In genomic region chr2:67135201-67135600, GRCh38 we compare ENCODE assay signal across 14 cellular contexts.
"Had no signal": no experiment of that assay in that cellular context is flagged by ENCODE, and none has a peak within 500 bp of the region (broad histone marks: within the 10 kb centered on the region; RNA-seq: fewer than 3 reads in every experiment).

No MANE protein-coding gene starts in this region.

- ATAC-seq: activated CD4-positive, alpha-beta T cell treated with anti-CD3 and anti-CD28 coated beads for 36 hours; left colon; mucosa of descending colon; naive thymus-derived CD8-positive, alpha-beta T cell; stimulated activated effector memory CD8-positive, alpha-beta T cell treated with anti-CD3 and anti-CD28 coated beads, Interleukin-12 subunit alpha, Interleukin-12 subunit beta, amount 100 ng/mL, for 72 hours had no signal

- H3K36me3 Mint-ChIP-seq: naive thymus-derived CD8-positive, alpha-beta T cell; stimulated activated effector memory CD8-positive, alpha-beta T cell treated with anti-CD3 and anti-CD28 coated beads, Interleukin-12 subunit alpha, Interleukin-12 subunit beta, amount 100 ng/mL, for 72 hours had no signal

- DNase-seq: activated CD4-positive, alpha-beta memory T cell treated with anti-CD3 and anti-CD28 coated beads, Interleukin-2, amount 10 ng/mL, durations not matched to agents 7 days and 5 days; activated CD4-positive, alpha-beta T cell treated with anti-CD3 and anti-CD28 coated beads for 36 hours; activated T-cell treated with anti-CD3 and anti-CD28 coated beads, Interleukin-2, amount 50 U/mL, for 48 hours; esophagus squamous epithelium; foreskin fibroblast; left colon; mucosa of descending colon; naive thymus-derived CD8-positive, alpha-beta T cell; thyroid gland; uterus; WERI-Rb-1 had no signal

- H3K9me3 ChIP-seq: ascending aorta, esophagus squamous epithelium, mucosa of descending colon, right atrium auricular region, thyroid gland, uterus had no signal

- H3K27me3 Mint-ChIP-seq: activated CD4-positive, alpha-beta memory T cell treated with anti-CD3 and anti-CD28 coated beads, Interleukin-2, amount 10 ng/mL, durations not matched to agents 7 days and 5 days; activated CD4-positive, alpha-beta T cell treated with anti-CD3 and anti-CD28 coated beads for 36 hours had no signal

- H3K27ac Mint-ChIP-seq: activated CD4-positive, alpha-beta memory T cell treated with anti-CD3 and anti-CD28 coated beads, Interleukin-2, amount 10 ng/mL, durations not matched to agents 7 days and 5 days; activated CD4-positive, alpha-beta T cell treated with anti-CD3 and anti-CD28 coated beads for 36 hours; naive thymus-derived CD8-positive, alpha-beta T cell; stimulated activated effector memory CD8-positive, alpha-beta T cell treated with anti-CD3 and anti-CD28 coated beads, Interleukin-12 subunit alpha, Interleukin-12 subunit beta, amount 100 ng/mL, for 72 hours had no signal

- H3K4me3 Mint-ChIP-seq: activated CD4-positive, alpha-beta memory T cell treated with anti-CD3 and anti-CD28 coated beads, Interleukin-2, amount 10 ng/mL, durations not matched to agents 7 days and 5 days; activated CD4-positive, alpha-beta T cell treated with anti-CD3 and anti-CD28 coated beads for 36 hours; naive thymus-derived CD8-positive, alpha-beta T cell; stimulated activated effector memory CD8-positive, alpha-beta T cell treated with anti-CD3 and anti-CD28 coated beads, Interleukin-12 subunit alpha, Interleukin-12 subunit beta, amount 100 ng/mL, for 72 hours had no signal

- H3K4me1 Mint-ChIP-seq: activated CD4-positive, alpha-beta memory T cell treated with anti-CD3 and anti-CD28 coated beads, Interleukin-2, amount 10 ng/mL, durations not matched to agents 7 days and 5 days; activated CD4-positive, alpha-beta T cell treated with anti-CD3 and anti-CD28 coated beads for 36 hours; naive thymus-derived CD8-positive, alpha-beta T cell; stimulated activated effector memory CD8-positive, alpha-beta T cell treated with anti-CD3 and anti-CD28 coated beads, Interleukin-12 subunit alpha, Interleukin-12 subunit beta, amount 100 ng/mL, for 72 hours had no signal
